ENCODE assay signal across 16 cellular contexts in genomic region chr9:82168585-82168984, GRCh38.
DNase-seq lines count a peak whose midpoint lies in the region; ATAC-seq and TF ChIP-seq lines count a peak whose summit lies in the region.
"Had no signal": no experiment of that assay in that cellular context is flagged by ENCODE, and none has a peak within 500 bp of the region (broad histone marks: within the 10 kb centered on the region; RNA-seq: fewer than 3 reads in every experiment).

No MANE protein-coding gene starts in this region.

- no peak for TF ChIP-seq CTCF in adrenal gland (IDR thresholded peaks at IDR 0.05)

- no peaks in the 10 kb centered on the region for H3K9me3 ChIP-seq in adrenal gland (replicated peaks in 1 of 3)
- H3K9me3 ChIP-seq: gastroesophageal sphincter had no signal

- H3K4me1 ChIP-seq in adrenal gland (replicated peaks in 1 of 2): no peaks in the 10 kb centered on the region
- H3K4me1 ChIP-seq: gastroesophageal sphincter had no signal

- H3K27ac Mint-ChIP-seq in activated naive CD8-positive, alpha-beta T cell treated with anti-CD3 and anti-CD28 coated beads, Interleukin-2, amount 50 U/mL, for 24 hours: no peak overlapping the region
- H3K27ac Mint-ChIP-seq: IgD-negative memory B cell, immature natural killer cell, progenitor cell of endocrine pancreas had no signal

- H3K4me3 Mint-ChIP-seq in activated naive CD8-positive, alpha-beta T cell treated with anti-CD3 and anti-CD28 coated beads, Interleukin-2, amount 50 U/mL, for 24 hours: no peak overlapping the region
- H3K4me3 Mint-ChIP-seq: IgD-negative memory B cell, immature natural killer cell had no signal

- no peak overlapping the region for H3K4me3 ChIP-seq in adrenal gland
- H3K4me3 ChIP-seq: gastroesophageal sphincter had no signal

- intact Hi-C loops in adrenal gland (cut with DNase I): no loop called here

- H3K4me1 Mint-ChIP-seq in activated naive CD8-positive, alpha-beta T cell treated with anti-CD3 and anti-CD28 coated beads, Interleukin-2, amount 50 U/mL, for 24 hours: no peaks in the 10 kb centered on the region
- H3K4me1 Mint-ChIP-seq: immature natural killer cell had no signal

- H3K36me3 ChIP-seq in adrenal gland (replicated peaks in 1 of 2): no peaks in the 10 kb centered on the region
- H3K36me3 ChIP-seq: gastroesophageal sphincter, WERI-Rb-1 had no signal

- H3K27me3 Mint-ChIP-seq in activated naive CD8-positive, alpha-beta T cell treated with anti-CD3 and anti-CD28 coated beads, Interleukin-2, amount 50 U/mL, for 24 hours: no peaks in the 10 kb centered on the region
- H3K27me3 Mint-ChIP-seq: IgD-negative memory B cell, progenitor cell of endocrine pancreas had no signal

- ATAC-seq in activated naive CD8-positive, alpha-beta T cell treated with anti-CD3 and anti-CD28 coated beads, Interleukin-2, amount 50 U/mL, for 24 hours: no peak
- no peak for ATAC-seq in GM18519 (IDR thresholded peaks at IDR 0.05; ENCODE audit: low FRiP score, unreplicated experiment)
- ATAC-seq: gastroesophageal sphincter had no signal

- WGBS in adrenal gland, 4 donors: 88 to 91% (median 90%) methylated on average over 3 of the region's 3 CpGs

- TF ChIP-seq POLR2A in adrenal gland (IDR thresholded peaks at IDR 0.05): no peak

- no peaks in the 10 kb centered on the region for H3K36me3 Mint-ChIP-seq in activated naive CD8-positive, alpha-beta T cell treated with anti-CD3 and anti-CD28 coated beads, Interleukin-2, amount 50 U/mL, for 24 hours (ENCODE audit: low read depth)
- H3K36me3 Mint-ChIP-seq: IgD-negative memory B cell, immature natural killer cell had no signal

- H3K9me3 Mint-ChIP-seq in activated naive CD8-positive, alpha-beta T cell treated with anti-CD3 and anti-CD28 coated beads, Interleukin-2, amount 50 U/mL, for 24 hours: no peaks in the 10 kb centered on the region

- H3K27me3 ChIP-seq in adrenal gland: no peaks in the 10 kb centered on the region
- H3K27me3 ChIP-seq: gastroesophageal sphincter had no signal

- DNase-seq in A172 (ENCODE audit: low spot score) (peak; percentile 39), HT-29 (ENCODE audit: low spot score) (peak; percentile 78), amniotic epithelial cell (ENCODE audit: low read depth) (peak; percentile 37), kidney tubule cell (ENCODE audit: low spot score) (peak; percentile 69), adrenal gland (no peak), COLO668 (lab: John Stamatoyannopoulos, UW; ENCODE audit: unreplicated experiment) (no peak)
- DNase-seq in activated naive CD8-positive, alpha-beta T cell treated with anti-CD3 and anti-CD28 coated beads, Interleukin-2, amount 50 U/mL, for 24 hours: no peak
- DNase-seq: activated gamma-delta T cell treated with Interleukin-2 at 50 U/mL for 16 hours; EL; immature natural killer cell; NK-92 treated with Interleukin-12 subunit alpha and Interleukin-12 subunit beta, amount 100 ng/mL, for 24 hours; WERI-Rb-1 had no signal

- H3K27ac ChIP-seq in adrenal gland: no peak overlapping the region
- H3K27ac ChIP-seq: gastroesophageal sphincter, WERI-Rb-1 had no signal

Comparison
In these comparisons a context has a peak if more than half of its experiments do, and no peak if none do; other contexts are left out.
1. DNase-seq: peak in A172 (single experiment), HT-29 (single experiment), amniotic epithelial cell (single experiment) and kidney tubule cell (single experiment); none in adrenal gland (0 of 7), activated naive CD8-positive, alpha-beta T cell treated with anti-CD3 and anti-CD28 coated beads, Interleukin-2, amount 50 U/mL, for 24 hours (single experiment) and COLO668 (single experiment).